Comparison of ENCODE assay signal across 9 cellular contexts in genomic region chr6:144264270-144265060, GRCh38. TPM values are rescaled to one million over a fixed set of nuclear protein-coding genes. Genes with fewer than 3 reads are reported as not detected.
A peak's percentile ranks its signal among the peaks of the same experiment; 100 is the strongest.
DNase-seq lines count a peak whose midpoint lies in the region; ATAC-seq and TF ChIP-seq lines count a peak whose summit lies in the region.
"Had no signal": no experiment of that assay in that cellular context is flagged by ENCODE, and none has a peak within 500 bp of the region (broad histone marks: within the 10 kb centered on the region; RNA-seq: fewer than 3 reads in every experiment).

No MANE protein-coding gene starts in this region.

- H3K4me1 ChIP-seq in SJSA1 (replicated peaks) = peaks cover 52% of the 10 kb centered on the region

- no peak overlapping the region for H3K4me3 ChIP-seq in SJSA1
- peak overlapping the region; percentile 8 for H3K4me3 ChIP-seq in fibroblast of pulmonary artery (replicated peaks; ENCODE audit: low read depth, low read length)

- TF ChIP-seq CTCF in Calu3 (IDR thresholded peaks at IDR 0.05; ENCODE audit: unreplicated experiment) (no peak), fibroblast of pulmonary artery (IDR thresholded peaks at IDR 0.05; ENCODE audit: low read length, missing control alignments) (no peak), osteocyte (IDR thresholded peaks at IDR 0.05) (no peak)

- no peaks in the 10 kb centered on the region for H3K36me3 ChIP-seq in SJSA1

- intact Hi-C loops in Calu3 (cut with micrococcal nuclease; ENCODE audit: unreplicated experiment) = loop anchor here (1.0 to 10.0 kb wide), 3 partner anchors 20 to 220 kb away; partner anchors contain the start of gene UTRN

- CTCF ChIA-PET in Calu3 (lab: Charles Lee) = interaction anchor here (0.6 to 1.4 kb wide), 2 partner anchors 13 to 366 kb away, joined by 3 read pairs; no protein-coding TSS in a partner anchor

- TSS peak; percentile 68 for BruUV-seq in Calu3 (replicated peaks; lab: Mats Ljungman, UMichigan)

- no peaks in the 10 kb centered on the region for H3K9me3 Mint-ChIP-seq in Calu3 (ENCODE audit: low read depth, unreplicated experiment)
- no peaks in the 10 kb centered on the region for H3K9me3 Mint-ChIP-seq in osteocyte (ENCODE audit: unreplicated experiment)
- H3K9me3 Mint-ChIP-seq: activated naive CD8-positive, alpha-beta T cell treated with anti-CD3 and anti-CD28 coated beads, Interleukin-2, amount 10 ng/mL, durations not matched to agents 7 days and 5 days had no signal

- H3K27me3 ChIP-seq in SJSA1 (replicated peaks) = no peaks in the 10 kb centered on the region

- H3K27me3 Mint-ChIP-seq in Calu3 (ENCODE audit: unreplicated experiment) (no peaks in the 10 kb centered on the region), osteocyte (ENCODE audit: unreplicated experiment) (no peaks in the 10 kb centered on the region)
- H3K27me3 Mint-ChIP-seq: activated naive CD8-positive, alpha-beta T cell treated with anti-CD3 and anti-CD28 coated beads, Interleukin-2, amount 10 ng/mL, durations not matched to agents 7 days and 5 days had no signal

- H3K36me3 Mint-ChIP-seq in Calu3 (ENCODE audit: insufficient read depth, unreplicated experiment) (no peaks in the 10 kb centered on the region), osteocyte (ENCODE audit: unreplicated experiment) (no peaks in the 10 kb centered on the region)
- H3K36me3 Mint-ChIP-seq: activated naive CD8-positive, alpha-beta T cell treated with anti-CD3 and anti-CD28 coated beads, Interleukin-2, amount 10 ng/mL, durations not matched to agents 7 days and 5 days had no signal

- H3K4me3 Mint-ChIP-seq in Calu3 (ENCODE audit: low read depth, unreplicated experiment) (peak overlapping the region; percentile 52), osteocyte (ENCODE audit: unreplicated experiment) (peak overlapping the region; percentile 60)
- H3K4me3 Mint-ChIP-seq: activated naive CD8-positive, alpha-beta T cell treated with anti-CD3 and anti-CD28 coated beads, Interleukin-2, amount 10 ng/mL, durations not matched to agents 7 days and 5 days had no signal

- peaks cover 18% of the 10 kb centered on the region for H3K4me1 Mint-ChIP-seq in Calu3 (ENCODE audit: low read depth, unreplicated experiment)
- H3K4me1 Mint-ChIP-seq in osteocyte (ENCODE audit: unreplicated experiment) = peaks cover 61% of the 10 kb centered on the region
- H3K4me1 Mint-ChIP-seq: activated naive CD8-positive, alpha-beta T cell treated with anti-CD3 and anti-CD28 coated beads, Interleukin-2, amount 10 ng/mL, durations not matched to agents 7 days and 5 days had no signal

- H3K27ac Mint-ChIP-seq in Calu3 (ENCODE audit: unreplicated experiment) (peak overlapping the region; percentile 85), osteocyte (ENCODE audit: unreplicated experiment) (peak overlapping the region; percentile 98)
- H3K27ac Mint-ChIP-seq: activated naive CD8-positive, alpha-beta T cell treated with anti-CD3 and anti-CD28 coated beads, Interleukin-2, amount 10 ng/mL, durations not matched to agents 7 days and 5 days had no signal

- H3K9me3 ChIP-seq in SJSA1 (replicated peaks) = 0 out of 2 replicates have a peak, but pooled peaks cover 4% of the 10 kb centered on the region

- ATAC-seq in HG03175 (IDR thresholded peaks at IDR 0.05; ENCODE audit: unreplicated experiment) (no peak), GM21825 (IDR thresholded peaks at IDR 0.05; ENCODE audit: unreplicated experiment) (no peak), HG02840 (IDR thresholded peaks at IDR 0.05; ENCODE audit: low FRiP score, unreplicated experiment) (no peak)

- peak overlapping the region; percentile 99 for H3K27ac ChIP-seq in SJSA1

- peak; percentile 70 for DNase-seq in Calu3
- DNase-seq in SJSA1 (ENCODE audit: low read depth in 1 of 2, low spot score in 2 of 2) = peak; percentile 94 to 97
- DNase-seq in fibroblast of pulmonary artery (ENCODE audit: low read depth) = peak; percentile 93
- DNase-seq in osteocyte (ENCODE audit: extremely low spot score, unreplicated experiment) = peak; percentile 90
- no peak for DNase-seq in SHP77 treated with DMSO at 0.1 percent for 48 hours (lab: John Stamatoyannopoulos, UW)
- DNase-seq: activated naive CD8-positive, alpha-beta T cell treated with anti-CD3 and anti-CD28 coated beads, Interleukin-2, amount 10 ng/mL, durations not matched to agents 7 days and 5 days had no signal

RNA-seq across cellular contexts. Expression of gene UTRN, which starts 20.7 kb away (rescaled TPM):
- total RNA-seq in Calu3 (2022) = 89.4 and 109 TPM in 2 replicates
- 113 and 143 TPM in 2 replicates for total RNA-seq in SJSA1 (2014; rRNA removed; shearing (Covaris generic))
- total RNA-seq in osteocyte = 144 and 152 TPM in 2 replicates
